In genomic region chr1:8179132-8179793, GRCh38 we compare ENCODE assay signal across 23 cellular contexts.
"Had no signal": no experiment of that assay in that cellular context is flagged by ENCODE, and none has a peak within 500 bp of the region (broad histone marks: within the 10 kb centered on the region; RNA-seq: fewer than 3 reads in every experiment).

No MANE protein-coding gene starts in this region.

- FAIRE-seq: HTR-8/SVneo had no signal

- ATAC-seq: Right ventricle myocardium inferior, SK-N-SH treated with all-trans-retinoic acid at 6 μM for 48 hours had no signal

- DNase-seq: Karpas-422, KG1, MM.1S, NCI-H1092 treated with DMSO at 0.1 percent for 48 hours, NCI-H1436, NCI-H187, NCI-H2029, NCI-H2081 treated with DMSO at 0.1 percent for 48 hours, NCI-H2171, NCI-H226, NCI-H446, NCI-H510A, NCI-H524 treated with DMSO at 0.1 percent for 48 hours, NCI-H69, NCI-H774, Peyer's patch, SHP77 treated with DMSO at 0.1 percent for 48 hours, SJCRH30, T-helper 1 cell had no signal

- H3K9me3 ChIP-seq: Peyer's patch had no signal

- H3K4me3 ChIP-seq: Peyer's patch, SJCRH30 had no signal

- H3K27ac ChIP-seq: HL-60, Peyer's patch, SJCRH30 had no signal

- H3K36me3 ChIP-seq: Peyer's patch, SJCRH30 had no signal

- H3K27me3 ChIP-seq: Peyer's patch, SJCRH30 had no signal
